29 cellular contexts compared by ENCODE assay signal in genomic region chr1:238764779-238765178, GRCh38.
"Had no signal": no experiment of that assay in that cellular context is flagged by ENCODE, and none has a peak within 500 bp of the region (broad histone marks: within the 10 kb centered on the region; RNA-seq: fewer than 3 reads in every experiment).

No MANE protein-coding gene starts in this region.

- ATAC-seq: effector memory CD8-positive, alpha-beta T cell; esophagus mucosa; foreskin keratinocyte; gastrocnemius medialis; gastroesophageal sphincter; heart left ventricle; heart right ventricle had no signal

- H2AFZ ChIP-seq: hepatocyte had no signal

- H3K27me3 Mint-ChIP-seq: dendritic cell treated with granulocyte-macrophage colony-stimulating factor and Interleukin-4, amounts not matched to agents 40 ng/mL and 50 ng/mL, for 4 days; effector memory CD8-positive, alpha-beta T cell had no signal

- H3K79me2 ChIP-seq: hepatocyte had no signal

- H3K4me3 Mint-ChIP-seq: dendritic cell treated with granulocyte-macrophage colony-stimulating factor and Interleukin-4, amounts not matched to agents 40 ng/mL and 50 ng/mL, for 4 days; effector memory CD8-positive, alpha-beta T cell; endodermal cell had no signal

- FAIRE-seq: endometrium, endothelial cell of umbilical vein, frontal cortex had no signal

- H3K27ac Mint-ChIP-seq: dendritic cell treated with granulocyte-macrophage colony-stimulating factor and Interleukin-4, amounts not matched to agents 40 ng/mL and 50 ng/mL, for 4 days; effector memory CD8-positive, alpha-beta T cell; endodermal cell had no signal

- H3K4me3 ChIP-seq: coronary artery, dorsolateral prefrontal cortex, esophagus muscularis mucosa, esophagus squamous epithelium, gastrocnemius medialis, gastroesophageal sphincter, heart left ventricle, heart right ventricle, hepatocyte had no signal

- DNase-seq: cortex of kidney; dermis blood vessel endothelial cell; dorsolateral prefrontal cortex; effector CD4-positive, alpha-beta T cell; effector CD8-positive, alpha-beta T cell; effector memory CD4-positive, alpha-beta T cell; effector memory CD8-positive, alpha-beta T cell; endodermal cell; erythroblast; esophagus squamous epithelium; foreskin fibroblast; foreskin melanocyte; gastrocnemius medialis; glutamatergic neuron; head of caudate nucleus; heart left ventricle; heart right ventricle; hippocampal formation had no signal

- H3K27me3 ChIP-seq: dorsolateral prefrontal cortex, esophagus muscularis mucosa, esophagus squamous epithelium, foreskin keratinocyte, gastrocnemius medialis, gastroesophageal sphincter, heart left ventricle, heart right ventricle, hepatocyte had no signal

- H3K36me3 ChIP-seq: esophagus muscularis mucosa, esophagus squamous epithelium, gastrocnemius medialis, gastroesophageal sphincter, heart left ventricle, heart right ventricle had no signal

- H3K27ac ChIP-seq: coronary artery, dorsolateral prefrontal cortex, epithelial cell of prostate, esophagus muscularis mucosa, esophagus squamous epithelium, foreskin keratinocyte, gastrocnemius medialis, gastroesophageal sphincter, heart left ventricle, heart right ventricle, hepatocyte had no signal

- H3K4me2 ChIP-seq: hepatocyte had no signal

- H3K4me1 ChIP-seq: esophagus muscularis mucosa, esophagus squamous epithelium, foreskin keratinocyte, gastrocnemius medialis, gastroesophageal sphincter, heart left ventricle, heart right ventricle had no signal

- H3K4me1 Mint-ChIP-seq: endodermal cell had no signal

- H3K9me3 ChIP-seq: gastrocnemius medialis had no signal
